In the genomic region with DNA sequence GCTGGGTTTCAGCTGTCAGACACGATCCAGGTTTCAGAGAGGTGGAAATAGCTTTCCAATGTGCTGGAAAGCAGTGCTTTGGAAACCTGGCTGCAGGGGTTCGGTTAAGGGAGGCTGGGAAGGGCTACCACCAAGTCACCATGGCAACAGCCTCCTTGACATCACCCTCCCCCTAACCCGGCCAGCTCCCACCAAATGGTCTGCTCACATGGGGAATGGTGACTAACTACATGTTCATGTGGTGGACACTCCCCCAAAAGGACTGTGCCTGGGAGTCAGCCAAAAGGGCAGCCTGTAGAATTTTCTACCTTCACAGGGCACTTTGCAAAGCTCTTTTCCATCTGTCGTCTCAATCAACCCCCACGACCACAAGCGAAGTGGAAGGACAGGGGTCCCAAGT, we compare ENCODE assay signal across 17 cellular contexts.
DNase-seq lines count a peak whose midpoint lies in the region; ATAC-seq and TF ChIP-seq lines count a peak whose summit lies in the region.
"Had no signal": no experiment of that assay in that cellular context is flagged by ENCODE, and none has a peak within 500 bp of the region (broad histone marks: within the 10 kb centered on the region; RNA-seq: fewer than 3 reads in every experiment).

No MANE protein-coding gene starts in this region.

- no peaks in the 10 kb centered on the region for H3K79me2 ChIP-seq in mesendoderm (ENCODE audit: control insufficient read depth, insufficient read depth, low read length)
- H3K79me2 ChIP-seq: hepatocyte had no signal

- no peak overlapping the region for H2AK5ac ChIP-seq in mesendoderm (ENCODE audit: low read length)

- H3K9me3 ChIP-seq in stomach = no peaks in the 10 kb centered on the region
- no peaks in the 10 kb centered on the region for H3K9me3 ChIP-seq in lower lobe of right lung
- H3K9me3 ChIP-seq: HAP-1, sigmoid colon had no signal

- no peak overlapping the region for H3K4me3 Mint-ChIP-seq in MCF 10A (ENCODE audit: unreplicated experiment)
- H3K4me3 Mint-ChIP-seq: CD8-positive, alpha-beta memory T cell had no signal

- no peaks in the 10 kb centered on the region for H3K79me1 ChIP-seq in mesendoderm (ENCODE audit: low read length)

- no peaks in the 10 kb centered on the region for H3K27me3 Mint-ChIP-seq in MCF 10A (ENCODE audit: insufficient read depth, unreplicated experiment)

- TF ChIP-seq CTCF in MCF 10A (IDR thresholded peaks at IDR 0.05; ENCODE audit: unreplicated experiment) (no peak), stomach (IDR thresholded peaks at IDR 0.05) (no peak), lower lobe of right lung (IDR thresholded peaks at IDR 0.05) (no peak)

- CTCF ChIA-PET in MCF 10A (lab: Yijun Ruan, JAX) = interaction anchor here (0.6 to 1.0 kb wide), 2 partner anchors 181 to 1148 kb away, joined by 3 read pairs; no protein-coding TSS in a partner anchor

- no peak overlapping the region for H3K56ac ChIP-seq in mesendoderm (ENCODE audit: low read length)

- H3K23ac ChIP-seq in mesendoderm (ENCODE audit: low read length) = no peak overlapping the region

- no peak overlapping the region for H3K4ac ChIP-seq in mesendoderm (ENCODE audit: low read depth, low read length)

- no peaks in the 10 kb centered on the region for H3K36me3 Mint-ChIP-seq in MCF 10A (ENCODE audit: insufficient read depth, unreplicated experiment)
- H3K36me3 Mint-ChIP-seq: CD8-positive, alpha-beta memory T cell had no signal

- H3K27ac ChIP-seq in mesendoderm (ENCODE audit: low read depth, low read length) (no peak overlapping the region), stomach (no peak overlapping the region), lower lobe of right lung (no peak overlapping the region)
- H3K27ac ChIP-seq: hepatocyte, sigmoid colon had no signal

- no peak for TF ChIP-seq POLR2A in stomach (IDR thresholded peaks at IDR 0.05)

- WGBS in mesendoderm (ENCODE audit: extremely low coverage, insufficient coverage, low lambda C conversion rate) = no CpG with 5 or more reads among the region's 6 CpGs
- 76 to 87% (median 80%) methylated on average over 6 of the region's 6 CpGs for WGBS in stomach, 5 donors

- TF ChIP-seq EP300 in stomach (IDR thresholded peaks at IDR 0.05) = no peak

- no peak overlapping the region for H3K18ac ChIP-seq in mesendoderm (ENCODE audit: low read length)

- no peaks in the 10 kb centered on the region for H3K27me3 ChIP-seq in mesendoderm (ENCODE audit: insufficient read depth, low read length, poor library complexity)
- H3K27me3 ChIP-seq in stomach = no peaks in the 10 kb centered on the region
- no peaks in the 10 kb centered on the region for H3K27me3 ChIP-seq in lower lobe of right lung (ENCODE audit: low read depth)
- H3K27me3 ChIP-seq: hepatocyte, sigmoid colon had no signal

- peak; percentile 88 for DNase-seq in DMS79 treated with DMSO at 0.1 percent for 48 hours (lab: John Stamatoyannopoulos, UW)
- peak; percentile 37 for DNase-seq in M059J (ENCODE audit: low read depth)
- DNase-seq in MCF 10A (ENCODE audit: unreplicated experiment) = peak; percentile 8
- peak; percentile 28 for DNase-seq in mesendoderm
- DNase-seq in stomach = no peak
- DNase-seq in lower lobe of right lung = no peak
- DNase-seq: CD8-positive, alpha-beta memory T cell; EL; midbrain; NCI-H774; sigmoid colon; stimulated activated CD4-positive, alpha-beta T cell treated with anti-CD3 and anti-CD28 coated beads, Interleukin-1b, Interleukin-23, amount 100 ng/mL, for 48 hours; T-helper 9 cell had no signal

- no peak overlapping the region for H2BK5ac ChIP-seq in mesendoderm (ENCODE audit: low read length)

- no peak overlapping the region for H3K4me2 ChIP-seq in mesendoderm (ENCODE audit: low read length)
- H3K4me2 ChIP-seq: hepatocyte had no signal

- no peak overlapping the region for H2BK15ac ChIP-seq in mesendoderm (replicated peaks; ENCODE audit: low read depth)

- no peak overlapping the region for H4K8ac ChIP-seq in mesendoderm (ENCODE audit: low read depth, low read length)

- no peak overlapping the region for H2BK120ac ChIP-seq in mesendoderm (ENCODE audit: low read depth, low read length)

- POLR2A ChIA-PET in MCF 10A (lab: Yijun Ruan, JAX) = interaction anchor here (1.2 kb wide), 1 partner anchor 8 kb away, joined by 3 read pairs; no protein-coding TSS in a partner anchor

- no peaks in the 10 kb centered on the region for H3K4me1 Mint-ChIP-seq in MCF 10A (ENCODE audit: insufficient read depth, unreplicated experiment)

- no peak overlapping the region for H3K4me3 ChIP-seq in mesendoderm (ENCODE audit: low read length)
- H3K4me3 ChIP-seq in stomach = no peak overlapping the region
- no peak overlapping the region for H3K4me3 ChIP-seq in lower lobe of right lung
- H3K4me3 ChIP-seq: HAP-1, hepatocyte, sigmoid colon had no signal

- intact Hi-C loops in MCF 10A (cut with micrococcal nuclease) (no loop called here), stomach (cut with DNase I; ENCODE audit: low total_unique reads) (no loop called here), lower lobe of right lung (cut with DNase I) (no loop called here)

- no peaks in the 10 kb centered on the region for H3K36me3 ChIP-seq in mesendoderm (ENCODE audit: control insufficient read depth, insufficient read depth, low read length)
- no peaks in the 10 kb centered on the region for H3K36me3 ChIP-seq in stomach
- no peaks in the 10 kb centered on the region for H3K36me3 ChIP-seq in lower lobe of right lung
- H3K36me3 ChIP-seq: HAP-1, sigmoid colon had no signal

- ATAC-seq in GM18909 (IDR thresholded peaks at IDR 0.05; ENCODE audit: poor library complexity, unreplicated experiment) (no peak), HG02981 (IDR thresholded peaks at IDR 0.05; ENCODE audit: unreplicated experiment) (no peak), lower lobe of right lung (no peak)

- no TSS peak for BruUV-seq in MCF 10A (replicated peaks; lab: Mats Ljungman, UMichigan)

- H3K9me3 Mint-ChIP-seq in MCF 10A (ENCODE audit: unreplicated experiment) = no peaks in the 10 kb centered on the region
- H3K9me3 Mint-ChIP-seq: CD8-positive, alpha-beta memory T cell had no signal

- H4K5ac ChIP-seq in mesendoderm (ENCODE audit: low read length) = no peak overlapping the region

- no peak overlapping the region for H3K27ac Mint-ChIP-seq in MCF 10A (ENCODE audit: low read depth, unreplicated experiment)
- H3K27ac Mint-ChIP-seq: CD8-positive, alpha-beta memory T cell had no signal

- no peaks in the 10 kb centered on the region for H3K4me1 ChIP-seq in mesendoderm (ENCODE audit: control insufficient read depth, low read depth, low read length)
- no peaks in the 10 kb centered on the region for H3K4me1 ChIP-seq in stomach
- no peaks in the 10 kb centered on the region for H3K4me1 ChIP-seq in lower lobe of right lung
- H3K4me1 ChIP-seq: HAP-1, sigmoid colon had no signal

- no peak overlapping the region for H3K9ac ChIP-seq in mesendoderm (ENCODE audit: low read length)

Comparison
In these comparisons a context has a peak if more than half of its experiments do, and no peak if none do; other contexts are left out.
1. DNase-seq: peak in DMS79 treated with DMSO at 0.1 percent for 48 hours (single experiment), M059J (single experiment), MCF 10A (single experiment) and mesendoderm (single experiment); none in stomach (single experiment) and lower lobe of right lung (single experiment).